ENCODE assay signal across 12 cellular contexts in genomic region chr6:160029525-160029924, GRCh38.
DNase-seq lines count a peak whose midpoint lies in the region; ATAC-seq and TF ChIP-seq lines count a peak whose summit lies in the region.
"Had no signal": no experiment of that assay in that cellular context is flagged by ENCODE, and none has a peak within 500 bp of the region (broad histone marks: within the 10 kb centered on the region; RNA-seq: fewer than 3 reads in every experiment).

No MANE protein-coding gene starts in this region.

- H3K36me3 Mint-ChIP-seq in neural crest cell (ENCODE audit: low read depth): peaks cover 17% of the 10 kb centered on the region

- H3K9me3 ChIP-seq in cardiac muscle cell (ENCODE audit: low read depth): no peaks in the 10 kb centered on the region
- no peaks in the 10 kb centered on the region for H3K9me3 ChIP-seq in esophagus (ENCODE audit: control insufficient read depth in 2 of 2, insufficient read depth in 1 of 2, low read depth in 1 of 2, low read length in 1 of 2)
- no peaks in the 10 kb centered on the region for H3K9me3 ChIP-seq in upper lobe of left lung
- H3K9me3 ChIP-seq: A549 had no signal

- peak overlapping the region; percentile 85 for H3K27ac ChIP-seq in cardiac muscle cell
- peak overlapping the region; percentile 37 to 70 for H3K27ac ChIP-seq in esophagus (ENCODE audit: low read depth in 2 of 2, low read length in 1 of 2)
- H3K27ac ChIP-seq in upper lobe of left lung: peak overlapping the region; percentile 31 to 75 (median 68)
- H3K27ac ChIP-seq in substantia nigra (ENCODE audit: low read depth, low read length, poor library complexity, severe bottlenecking): no peak overlapping the region
- H3K27ac ChIP-seq: A549 had no signal

- no peaks in the 10 kb centered on the region for H3K27me3 Mint-ChIP-seq in neural crest cell (ENCODE audit: low read depth)

- TF ChIP-seq CTCF in cardiac muscle cell (IDR thresholded peaks at IDR 0.05; ENCODE audit: low read depth, low read length): no peak
- TF ChIP-seq CTCF in neural crest cell (conservative IDR thresholded peaks at IDR 0.05): no peak
- TF ChIP-seq CTCF in upper lobe of left lung (IDR thresholded peaks at IDR 0.05): no peak

- peak overlapping the region; percentile 98 for H3K27ac Mint-ChIP-seq in neural crest cell (ENCODE audit: unreplicated experiment)

- H3K4me1 Mint-ChIP-seq in neural crest cell: peaks cover 13% of the 10 kb centered on the region

- TF ChIP-seq EP300 in upper lobe of left lung (IDR thresholded peaks at IDR 0.05): no peak

- no peak for TF ChIP-seq POLR2A in upper lobe of left lung (IDR thresholded peaks at IDR 0.05)

- H3K4me3 ChIP-seq in cardiac muscle cell (no peak overlapping the region), esophagus (ENCODE audit: low read depth in 1 of 2, low read length in 2 of 2) (no peak overlapping the region), upper lobe of left lung (no peak overlapping the region)
- H3K4me3 ChIP-seq: A549 had no signal

- ATAC-seq in Right ventricle myocardium superior (ENCODE audit: poor library complexity): no peak
- no peak for ATAC-seq in upper lobe of left lung (ENCODE audit: low FRiP score in 2 of 2)
- no peak for ATAC-seq in esophagus mucosa

- H3K36me3 ChIP-seq in cardiac muscle cell (peaks cover 34% of the 10 kb centered on the region), esophagus (ENCODE audit: control insufficient read depth in 2 of 2, insufficient read depth in 2 of 2, low read length in 1 of 2) (peaks cover 10 to 33% of the 10 kb centered on the region in 2 donors), upper lobe of left lung (peaks cover 21 to 85% (median 64%) of the 10 kb centered on the region in 4 donors)

- H3K4me1 ChIP-seq in cardiac muscle cell (ENCODE audit: low read depth) (peaks cover 10% of the 10 kb centered on the region), esophagus (ENCODE audit: control insufficient read depth in 2 of 2, insufficient read depth in 2 of 2, low read length in 1 of 2) (peaks cover 0 to 9% of the 10 kb centered on the region in 2 donors), upper lobe of left lung (peaks cover 7 to 12% (median 8%) of the 10 kb centered on the region in 4 donors)
- H3K4me1 ChIP-seq: A549 had no signal

- 91 to 94% methylated on average over 11 of the region's 11 CpGs for WGBS in esophagus, 2 donors
- WGBS in upper lobe of left lung, 2 donors: 91 to 93% methylated on average over 11 of the region's 11 CpGs

- DNase-seq in cardiac muscle cell (ENCODE audit: low read depth in 1 of 2, low spot score in 1 of 2) (no peak), Right ventricle myocardium superior (no peak), neural crest cell (ENCODE audit: low read depth, low spot score) (no peak), upper lobe of left lung (no peak), cerebellum (ENCODE audit: low spot score) (no peak), substantia nigra (lab: John Stamatoyannopoulos, UW) (no peak)
- DNase-seq: activated CD8-positive, alpha-beta memory T cell treated with anti-CD3 and anti-CD28 coated beads, Interleukin-2, amount 50 U/mL, for 48 hours; stimulated activated CD4-positive, alpha-beta T cell treated with anti-CD3 and anti-CD28 coated beads, Interleukin-2, amount 100 ng/mL, for 24 hours; T-helper 9 cell had no signal

- no peak overlapping the region for H3K4me3 Mint-ChIP-seq in neural crest cell

- H3K9me3 Mint-ChIP-seq in neural crest cell: no peaks in the 10 kb centered on the region

- intact Hi-C loops in Right ventricle myocardium superior (cut with DNase I): no loop called here

- H3K27me3 ChIP-seq in cardiac muscle cell (no peaks in the 10 kb centered on the region), esophagus (ENCODE audit: control insufficient read depth in 1 of 2, insufficient read depth in 2 of 2, low read length in 2 of 2) (no peaks in the 10 kb centered on the region), upper lobe of left lung (no peaks in the 10 kb centered on the region)
